24 cellular contexts compared by ENCODE assay signal in genomic region chr6:12436224-12436623, GRCh38.
"Had no signal": no experiment of that assay in that cellular context is flagged by ENCODE, and none has a peak within 500 bp of the region (broad histone marks: within the 10 kb centered on the region; RNA-seq: fewer than 3 reads in every experiment).

No MANE protein-coding gene starts in this region.

- ATAC-seq: gastroesophageal sphincter; stimulated activated memory B cell treated with anti-CD40 and anti-IgM and Interleukin-4, amounts not matched to agents 10 μg/mL and 1 μg/mL and 100 μg/mL, for 72 hours had no signal

- H3K27ac ChIP-seq: colonic mucosa, gastroesophageal sphincter, stomach, suprapubic skin, transverse colon had no signal

- H3K36me3 ChIP-seq: colonic mucosa, gastroesophageal sphincter, stomach, suprapubic skin, transverse colon had no signal

- H3K4me1 ChIP-seq: colonic mucosa, gastroesophageal sphincter, suprapubic skin had no signal

- FAIRE-seq: bronchial epithelial cell, keratinocyte, small intestine, urothelium cell line had no signal

- H3K4me3 ChIP-seq: colonic mucosa, gastroesophageal sphincter, stomach, suprapubic skin, transverse colon had no signal

- DNase-seq: activated CD4-positive, alpha-beta memory T cell treated with anti-CD3 and anti-CD28 coated beads for 36 hours; activated CD4-positive, alpha-beta T cell treated with anti-CD3 and anti-CD28 coated beads for 48 hours; activated CD4-positive, CD25-positive, alpha-beta regulatory T cell; activated naive CD4-positive, alpha-beta T cell treated with anti-CD3 and anti-CD28 coated beads for 36 hours; activated naive CD8-positive, alpha-beta T cell treated with anti-CD3 and anti-CD28 coated beads, Interleukin-2, amount 10 ng/mL, durations not matched to agents 7 days and 5 days; activated T-cell treated with anti-CD3 and anti-CD28 coated beads, Interleukin-2, amount 50 U/mL, for 48 hours; amniotic stem cell; head of caudate nucleus; left colon; mesendoderm; naive B cell; posterior cingulate gyrus; stimulated activated CD4-positive, alpha-beta T cell treated with anti-CD3 and anti-CD28 coated beads, Interleukin-2, amount 100 ng/mL, for 24 hours; stomach; T-helper 9 cell; transverse colon had no signal

- H3K9me3 ChIP-seq: colonic mucosa, gastroesophageal sphincter, suprapubic skin had no signal

- H3K27me3 ChIP-seq: colonic mucosa, gastroesophageal sphincter, stomach, suprapubic skin, transverse colon had no signal
